Comparison of ENCODE assay signal across 34 cellular contexts in the genomic region with DNA sequence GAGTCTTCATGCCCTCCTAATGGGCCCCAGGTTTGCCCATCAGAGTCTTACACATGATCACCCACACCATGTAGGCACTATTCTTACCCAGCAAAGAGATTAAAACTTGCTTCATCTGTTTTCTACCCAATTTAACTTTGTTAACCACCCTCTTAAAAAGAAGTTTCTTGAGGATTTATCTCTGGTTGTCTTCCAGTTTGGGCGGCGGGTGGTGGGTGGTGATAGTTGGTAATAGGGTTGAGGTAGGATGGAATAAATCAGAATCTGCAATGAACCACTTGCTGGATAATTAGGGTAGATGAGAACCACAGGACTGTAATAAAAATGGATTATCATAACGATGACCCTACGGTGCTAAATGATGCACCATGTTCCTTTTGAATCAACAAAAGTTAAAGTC.
"Had no signal": no experiment of that assay in that cellular context is flagged by ENCODE, and none has a peak within 500 bp of the region (broad histone marks: within the 10 kb centered on the region; RNA-seq: fewer than 3 reads in every experiment).

No MANE protein-coding gene starts in this region.

- H3K27me3 ChIP-seq: MG63 had no signal

- H3K4me3 ChIP-seq: MG63 had no signal

- H3K27ac ChIP-seq: KMS-11 had no signal

- DNase-seq: Karpas-422, Kasumi-1, MG63, MM.1S, MV-4-11, NCI-H1048, NCI-H1092, NCI-H1092 treated with DMSO at 0.1 percent for 48 hours, NCI-H1105, NCI-H1105 treated with DMSO at 0.1 percent for 48 hours, NCI-H1417, NCI-H1417 treated with DMSO at 0.1 percent for 48 hours, NCI-H1436, NCI-H1436 treated with DMSO at 0.1 percent for 48 hours, NCI-H146, NCI-H1694, NCI-H1694 treated with DMSO at 0.1 percent for 48 hours, NCI-H187, NCI-H187 treated with DMSO at 0.1 percent for 48 hours, NCI-H1930, NCI-H2029, NCI-H2029 treated with DMSO at 0.1 percent for 48 hours, NCI-H2081, NCI-H2081 treated with DMSO at 0.1 percent for 48 hours, NCI-H2107, NCI-H2171, NCI-H2171 treated with DMSO at 0.1 percent for 48 hours, NCI-H2227 treated with DMSO at 0.1 percent for 48 hours, NCI-H226, NCI-H345, NCI-H446, NCI-H446 treated with DMSO at 0.1 percent for 48 hours, NCI-H510A had no signal
